Comparison of ENCODE assay signal across 8 cellular contexts in genomic region chr12:55931780-55932545, GRCh38. TPM values are rescaled to one million over a fixed set of nuclear protein-coding genes. Genes with fewer than 3 reads are reported as not detected.
DNase-seq lines count a peak whose midpoint lies in the region; ATAC-seq and TF ChIP-seq lines count a peak whose summit lies in the region.

No MANE protein-coding gene starts in this region.

- H3K27me3 ChIP-seq in GM23338 (ENCODE audit: insufficient read depth) (peaks cover 43% of the 10 kb centered on the region), duodenal mucosa (ENCODE audit: control insufficient read depth in 1 of 2, insufficient read depth in 2 of 2, low read length in 2 of 2) (no peaks in the 10 kb centered on the region), right lobe of liver (no peaks in the 10 kb centered on the region)

- DNase-seq in AG09309 (ENCODE audit: low read depth) (no peak), GM23338 (ENCODE audit: low spot score) (peak; percentile 70), right lobe of liver (peak; percentile 59 to 73 (median 71))
- DNase-seq in T-helper 2 cell treated with Interferon-gamma antibody and Interleukin-4, amounts not matched to agents 5 μg/mL and 100 μg/mL, for 36 hours (ENCODE audit: low spot score): peak; percentile 34

- H3K4me1 ChIP-seq in GM23338 (ENCODE audit: insufficient read depth) (peaks cover 42% of the 10 kb centered on the region), duodenal mucosa (ENCODE audit: control insufficient read depth in 1 of 2, insufficient read depth in 2 of 2, low read length in 2 of 2) (peaks cover 43 to 53% of the 10 kb centered on the region in 2 donors), right lobe of liver (peaks cover 0 to 7% (median 0%) of the 10 kb centered on the region in 4 donors)

- peaks cover 4% of the 10 kb centered on the region; the same call in 1 of the 3 replicates for H3K36me3 Mint-ChIP-seq in GM23338 (ENCODE audit: low read depth)
- peaks cover 61% of the 10 kb centered on the region for H3K36me3 Mint-ChIP-seq in T-helper 2 cell treated with Interferon-gamma antibody and Interleukin-4, amounts not matched to agents 5 μg/mL and 100 μg/mL, for 36 hours (ENCODE audit: low read depth)
- H3K36me3 Mint-ChIP-seq in stimulated activated naive CD8-positive, alpha-beta T cell treated with anti-CD3 and anti-CD28 coated beads, Interleukin-15, Interleukin-2, amounts not matched to agents 100 ng/mL and 50 ng/mL, for 24 hours (ENCODE audit: low read depth): peaks cover 43% of the 10 kb centered on the region

- no peaks in the 10 kb centered on the region for H3K36me3 ChIP-seq in GM23338 (ENCODE audit: insufficient read depth)
- H3K36me3 ChIP-seq in duodenal mucosa (ENCODE audit: control insufficient read depth in 1 of 2, insufficient read depth in 2 of 2, low read length in 2 of 2): peaks cover 1 to 11% of the 10 kb centered on the region in 2 donors
- H3K36me3 ChIP-seq in right lobe of liver: no peaks in the 10 kb centered on the region

- peak overlapping the region; percentile 34; the same call in 1 of the 2 replicates for H3K27ac Mint-ChIP-seq in GM23338
- peak overlapping the region; percentile 97 for H3K27ac Mint-ChIP-seq in T-helper 2 cell treated with Interferon-gamma antibody and Interleukin-4, amounts not matched to agents 5 μg/mL and 100 μg/mL, for 36 hours
- peak overlapping the region; percentile 97 for H3K27ac Mint-ChIP-seq in stimulated activated naive CD8-positive, alpha-beta T cell treated with anti-CD3 and anti-CD28 coated beads, Interleukin-15, Interleukin-2, amounts not matched to agents 100 ng/mL and 50 ng/mL, for 24 hours

- 1% methylated on average over 15 of the region's 60 CpGs for WGBS in right lobe of liver (ENCODE audit: insufficient coverage, low coverage, low lambda C conversion rate, missing lambda C conversion rate)

- no peaks in the 10 kb centered on the region for H3K79me2 ChIP-seq in GM23338 (replicated peaks; ENCODE audit: insufficient read depth)

- no peaks in the 10 kb centered on the region for H3K9me2 ChIP-seq in GM23338 (ENCODE audit: insufficient read depth)

- no peak overlapping the region; the same call in 1 of the 2 replicates for H3K27ac ChIP-seq in GM23338 (ENCODE audit: low read depth)
- H3K27ac ChIP-seq in duodenal mucosa (ENCODE audit: low read depth, low read length): peak overlapping the region; percentile 88
- H3K27ac ChIP-seq in right lobe of liver: peak overlapping the region; percentile 45 to 62 (median 54)

- no peaks in the 10 kb centered on the region; the same call in 2 of the 3 replicates for H3K9me3 Mint-ChIP-seq in GM23338
- no peaks in the 10 kb centered on the region for H3K9me3 Mint-ChIP-seq in T-helper 2 cell treated with Interferon-gamma antibody and Interleukin-4, amounts not matched to agents 5 μg/mL and 100 μg/mL, for 36 hours
- H3K9me3 Mint-ChIP-seq in stimulated activated naive CD8-positive, alpha-beta T cell treated with anti-CD3 and anti-CD28 coated beads, Interleukin-15, Interleukin-2, amounts not matched to agents 100 ng/mL and 50 ng/mL, for 24 hours: no peaks in the 10 kb centered on the region

- H3K4me1 Mint-ChIP-seq in GM23338: peaks cover 28% of the 10 kb centered on the region
- peaks cover 48% of the 10 kb centered on the region for H3K4me1 Mint-ChIP-seq in T-helper 2 cell treated with Interferon-gamma antibody and Interleukin-4, amounts not matched to agents 5 μg/mL and 100 μg/mL, for 36 hours (ENCODE audit: low read depth)
- H3K4me1 Mint-ChIP-seq in stimulated activated naive CD8-positive, alpha-beta T cell treated with anti-CD3 and anti-CD28 coated beads, Interleukin-15, Interleukin-2, amounts not matched to agents 100 ng/mL and 50 ng/mL, for 24 hours (ENCODE audit: low read depth): peaks cover 73% of the 10 kb centered on the region

- ATAC-seq in GM23338 (peak; percentile 22), right lobe of liver (peak; percentile 36 to 48 (median 43)), GM21390 (IDR thresholded peaks at IDR 0.05; ENCODE audit: unreplicated experiment) (no peak), GM18870 (IDR thresholded peaks at IDR 0.05; ENCODE audit: unreplicated experiment) (no peak)

- no peaks in the 10 kb centered on the region for H4K20me1 ChIP-seq in GM23338 (replicated peaks; ENCODE audit: insufficient read depth)

- peak overlapping the region; percentile 96 for H2AFZ ChIP-seq in GM23338

- H3K9ac ChIP-seq in duodenal mucosa (ENCODE audit: low read depth in 1 of 2, low read length in 2 of 2): peak overlapping the region; percentile 88 to 98

- H3K4me2 ChIP-seq in GM23338: peak overlapping the region; percentile 86

- H3K9me3 ChIP-seq in duodenal mucosa (ENCODE audit: control insufficient read depth in 1 of 2, low read length in 2 of 2) (no peaks in the 10 kb centered on the region), right lobe of liver (no peaks in the 10 kb centered on the region)

- intact Hi-C loops in right lobe of liver (cut with DNase I): loop anchor here (10.0 kb wide), 3 partner anchors 97 to 187 kb away; partner anchors contain the start of genes GDF11 (in 1 of the 2), ORMDL2 (in 1 of the 2) and SARNP (in 1 of the 2)

- peak overlapping the region; percentile 81 for H3K4me3 Mint-ChIP-seq in GM23338
- H3K4me3 Mint-ChIP-seq in T-helper 2 cell treated with Interferon-gamma antibody and Interleukin-4, amounts not matched to agents 5 μg/mL and 100 μg/mL, for 36 hours: peak overlapping the region; percentile 99
- peak overlapping the region; percentile 95 for H3K4me3 Mint-ChIP-seq in stimulated activated naive CD8-positive, alpha-beta T cell treated with anti-CD3 and anti-CD28 coated beads, Interleukin-15, Interleukin-2, amounts not matched to agents 100 ng/mL and 50 ng/mL, for 24 hours

- H3K4me3 ChIP-seq in AG09309 (ENCODE audit: control insufficient read depth, low read depth, low read length) (peak overlapping the region; percentile 97), GM23338 (peak overlapping the region; percentile 75), duodenal mucosa (ENCODE audit: low read depth in 1 of 2, low read length in 2 of 2) (peak overlapping the region; percentile 84 to 88), right lobe of liver (peak overlapping the region; percentile 45 to 58 (median 52))

- H3K27me3 Mint-ChIP-seq in GM23338 (ENCODE audit: insufficient read depth, low read depth, poor library complexity): peaks cover 27% of the 10 kb centered on the region
- H3K27me3 Mint-ChIP-seq in T-helper 2 cell treated with Interferon-gamma antibody and Interleukin-4, amounts not matched to agents 5 μg/mL and 100 μg/mL, for 36 hours (ENCODE audit: low read depth): peaks cover under 1% of the 10 kb centered on the region
- no peaks in the 10 kb centered on the region for H3K27me3 Mint-ChIP-seq in stimulated activated naive CD8-positive, alpha-beta T cell treated with anti-CD3 and anti-CD28 coated beads, Interleukin-15, Interleukin-2, amounts not matched to agents 100 ng/mL and 50 ng/mL, for 24 hours

- H3F3A ChIP-seq in GM23338 (replicated peaks; ENCODE audit: low read depth): peaks cover 11% of the 10 kb centered on the region

- TF ChIP-seq CTCF in AG09309 (IDR thresholded peaks at IDR 0.05; ENCODE audit: control insufficient read depth, insufficient read depth, low read depth, low read length, missing control alignments) (no peak), GM23338 (conservative IDR thresholded peaks at IDR 0.05; ENCODE audit: low read depth in 2 of 2) (no peak), right lobe of liver (IDR thresholded peaks at IDR 0.05) (no peak)

- TF ChIP-seq POLR2A in right lobe of liver (IDR thresholded peaks at IDR 0.05): no peak

TF ChIP-seq in GM23338, 12 proteins besides CTCF, POLR2A, EP300 and RAD21 (continues in another document):
- TF ChIP-seq JUNB (IDR thresholded peaks at IDR 0.05; ENCODE audit: unreplicated experiment): no peak
- TF ChIP-seq EZH2 (IDR thresholded peaks at IDR 0.05; ENCODE audit: low read depth, unreplicated experiment): no peak

RNA-seq across cellular contexts. Expression of gene DGKA, which starts 1.0 kb away (rescaled TPM):
- total RNA-seq in GM23338 (2014; rRNA removed; shearing (Covaris generic)): 16.1 and 35.9 TPM in 2 replicates
- 22.5 and 24.6 TPM in 2 replicates for polyA plus RNA-seq in GM23338 (2016; fragmentation: Nextera tagmentation; extraction: Ambion mirVana)
- total RNA-seq in right lobe of liver: 1 to 10 TPM; 2.7 to 7.6 (median 4.9) TPM

RNA-seq across cellular contexts. Expression of gene PYM1, which starts 4.3 kb away (rescaled TPM):
- total RNA-seq in GM23338 (2014; rRNA removed; shearing (Covaris generic)): 70.2 and 75.9 TPM in 2 replicates
- polyA plus RNA-seq in GM23338 (2016; fragmentation: Nextera tagmentation; extraction: Ambion mirVana): 150 and 151 TPM in 2 replicates
- 10 to 100 TPM; 16.5 to 36.4 (median 20.9) TPM for total RNA-seq in right lobe of liver

RNA-seq across cellular contexts. Expression of gene PMEL, which starts 33.9 kb away (rescaled TPM):
- total RNA-seq in GM23338 (2014; rRNA removed; shearing (Covaris generic)): 81.6 and 108 TPM in 2 replicates
- polyA plus RNA-seq in GM23338 (2016; fragmentation: Nextera tagmentation; extraction: Ambion mirVana): 64.5 and 68.1 TPM in 2 replicates
- 1 to 10 TPM; 1.5 to 4.5 (median 2.7) TPM for total RNA-seq in right lobe of liver

RNA-seq across cellular contexts. Expression of gene CDK2, which starts 34.7 kb away (rescaled TPM):
- 27.7 and 31.0 TPM in 2 replicates for total RNA-seq in GM23338 (2014; rRNA removed; shearing (Covaris generic))
- 14.1 and 15.2 TPM in 2 replicates for polyA plus RNA-seq in GM23338 (2016; fragmentation: Nextera tagmentation; extraction: Ambion mirVana)
- total RNA-seq in right lobe of liver: 10 to 100 TPM in 3 of 6 experiments, 1 to 10 TPM in 3; 8.0 to 14.9 (median 10.6) TPM

RNA-seq across cellular contexts. Expression of gene RAB5B, which starts 41.9 kb away (rescaled TPM):
- total RNA-seq in GM23338 (2014; rRNA removed; shearing (Covaris generic)): 43.7 and 46.5 TPM in 2 replicates
- polyA plus RNA-seq in GM23338 (2016; fragmentation: Nextera tagmentation; extraction: Ambion mirVana): 18.6 and 19.7 TPM in 2 replicates
- total RNA-seq in right lobe of liver: 10 to 100 TPM; 36.5 to 60.7 (median 51.6) TPM

Comparison
In these comparisons a context has a peak if more than half of its experiments do, and no peak if none do; other contexts are left out.
1. ATAC-seq: peak in GM23338 (single experiment) and right lobe of liver (4 of 4); none in GM21390 (single experiment) and GM18870 (single experiment).
2. H3K27ac Mint-ChIP-seq: peak in every context shown above with its lines; median percentile 97 in T-helper 2 cell treated with Interferon-gamma antibody and Interleukin-4, amounts not matched to agents 5 μg/mL and 100 μg/mL, for 36 hours; 97 in stimulated activated naive CD8-positive, alpha-beta T cell treated with anti-CD3 and anti-CD28 coated beads, Interleukin-15, Interleukin-2, amounts not matched to agents 100 ng/mL and 50 ng/mL, for 24 hours; 34 in GM23338.
3. RNA of gene PMEL, which starts 33.9 kb away (total RNA-seq): 81.6 to 108 TPM in GM23338; 1.5 to 4.5 TPM in right lobe of liver; every median in the first group is over 10 times any median in the second.
4. Peak in every context shown above with its lines, with median percentiles within 50 percentile points of each other: H3K4me3 ChIP-seq and H3K4me3 Mint-ChIP-seq.